Comparison of ENCODE assay signal across 33 cellular contexts in genomic region chr5:35092703-35093102, GRCh38. TPM values are rescaled to one million over a fixed set of nuclear protein-coding genes. Genes with fewer than 3 reads are reported as not detected.
"Had no signal": no experiment of that assay in that cellular context is flagged by ENCODE, and none has a peak within 500 bp of the region (broad histone marks: within the 10 kb centered on the region; RNA-seq: fewer than 3 reads in every experiment).

No MANE protein-coding gene starts in this region.

- H3K4me1 Mint-ChIP-seq: mesothelial cell of epicardium, naive B cell had no signal

- H3K27ac ChIP-seq: colonic mucosa, epithelial cell of prostate, esophagus squamous epithelium, gastrocnemius medialis, heart right ventricle, left lung, lower lobe of right lung had no signal

- DNase-seq: colonic mucosa; cortex of kidney; effector CD8-positive, alpha-beta T cell; effector memory CD8-positive, alpha-beta T cell; endodermal cell; erythroblast; esophagus squamous epithelium; foreskin fibroblast; foreskin melanocyte; gastrocnemius medialis; glutamatergic neuron; head of caudate nucleus; heart right ventricle; hippocampal formation; left cardiac atrium; left lung; left ventricle myocardium superior; lower lobe of right lung; mesenchymal stem cell; mucosa of descending colon; naive B cell had no signal

- H3K9me3 ChIP-seq: colonic mucosa, esophagus squamous epithelium, gastrocnemius medialis, heart right ventricle, left lung, lower lobe of right lung, mucosa of descending colon had no signal

- H3K4me3 ChIP-seq: colonic mucosa, esophagus squamous epithelium, gastrocnemius medialis, heart right ventricle, left lung, lower lobe of right lung, mucosa of descending colon had no signal

- H3K27ac Mint-ChIP-seq: dendritic cell treated with granulocyte-macrophage colony-stimulating factor and Interleukin-4, amounts not matched to agents 40 ng/mL and 50 ng/mL, for 4 days; effector memory CD8-positive, alpha-beta T cell; endodermal cell; mesothelial cell of epicardium; naive B cell had no signal

- H3K27me3 ChIP-seq: colonic mucosa, gastrocnemius medialis, heart right ventricle, left lung had no signal

- ATAC-seq: effector memory CD8-positive, alpha-beta T cell; esophagus mucosa; gastrocnemius medialis; heart right ventricle; left cardiac atrium; left lung; left ventricle myocardium superior; lower lobe of right lung had no signal

- H3K36me3 ChIP-seq: colonic mucosa, esophagus squamous epithelium, gastrocnemius medialis, heart right ventricle, left lung, lower lobe of right lung had no signal

- H3K4me3 Mint-ChIP-seq: dendritic cell treated with granulocyte-macrophage colony-stimulating factor and Interleukin-4, amounts not matched to agents 40 ng/mL and 50 ng/mL, for 4 days; effector memory CD8-positive, alpha-beta T cell; endodermal cell; mesothelial cell of epicardium; naive B cell had no signal

- H3K27me3 Mint-ChIP-seq: dendritic cell treated with granulocyte-macrophage colony-stimulating factor and Interleukin-4, amounts not matched to agents 40 ng/mL and 50 ng/mL, for 4 days had no signal

- H3K4me1 ChIP-seq: colonic mucosa, esophagus squamous epithelium, gastrocnemius medialis, heart right ventricle, left lung, lower lobe of right lung had no signal

- H3K36me3 Mint-ChIP-seq: mesothelial cell of epicardium, naive B cell had no signal

RNA-seq across cellular contexts. Expression of gene AGXT2, which starts 45.0 kb away (rescaled TPM):
- total RNA-seq: dermis microvascular lymphatic vessel endothelial cell, endodermal cell, esophagus mucosa, esophagus squamous epithelium, glomerular endothelial cell, heart right ventricle, kidney epithelial cell, left cardiac atrium, left lung, left ventricle myocardium superior, lower leg skin, lower lobe of right lung, lung microvascular endothelial cell, mesenteric fat pad, mesothelial cell of epicardium, mucosa of descending colon, myocyte had no signal
- polyA plus RNA-seq: heart right ventricle, keratinocyte had no signal
